ENCODE assay signal across 10 cellular contexts in the genomic region with DNA sequence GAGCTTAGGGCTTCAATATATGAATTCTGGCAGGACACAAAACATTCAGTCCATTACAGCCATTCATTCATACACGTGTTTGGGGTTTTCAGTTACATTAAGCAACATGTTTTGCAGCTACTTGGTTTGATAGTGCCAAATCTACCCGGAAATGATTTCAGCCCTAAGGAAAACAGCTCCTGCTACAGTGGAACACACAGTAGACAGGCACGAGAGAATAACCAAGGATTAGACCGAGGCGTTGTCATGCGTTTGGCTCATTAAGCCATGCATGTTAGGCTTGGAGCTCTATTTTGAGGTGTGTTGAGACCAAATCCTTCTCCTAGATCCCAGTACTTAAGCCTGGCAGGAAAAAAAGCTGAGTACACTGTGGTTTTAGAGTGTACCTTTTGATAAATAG.
DNase-seq lines count a peak whose midpoint lies in the region; ATAC-seq and TF ChIP-seq lines count a peak whose summit lies in the region.
"Had no signal": no experiment of that assay in that cellular context is flagged by ENCODE, and none has a peak within 500 bp of the region (broad histone marks: within the 10 kb centered on the region; RNA-seq: fewer than 3 reads in every experiment).

No MANE protein-coding gene starts in this region.

- H3K36me3 Mint-ChIP-seq in mesothelial cell of epicardium: no peaks in the 10 kb centered on the region

- no peaks in the 10 kb centered on the region for H3K9me3 Mint-ChIP-seq in mesothelial cell of epicardium

- no peak overlapping the region for H3K27ac Mint-ChIP-seq in mesothelial cell of epicardium

- ATAC-seq in GM18505 (IDR thresholded peaks at IDR 0.05; ENCODE audit: unreplicated experiment) (no peak), GM19397 (IDR thresholded peaks at IDR 0.05; ENCODE audit: unreplicated experiment) (no peak), HG02642 (IDR thresholded peaks at IDR 0.05; ENCODE audit: poor library complexity, unreplicated experiment) (no peak)

- no peaks in the 10 kb centered on the region for H3K79me2 ChIP-seq in OCI-LY7 (ENCODE audit: insufficient read depth, low read depth, low read length)

- H3K27me3 Mint-ChIP-seq in mesothelial cell of epicardium (ENCODE audit: low read depth): no peaks in the 10 kb centered on the region

- H3K27ac ChIP-seq in OCI-LY7 (ENCODE audit: low read depth, low read length, poor library complexity, severe bottlenecking): no peak overlapping the region
- H3K27ac ChIP-seq: SK-N-MC had no signal

- no peak for TF ChIP-seq POLR2A in GM18505 (IDR thresholded peaks at IDR 0.05; ENCODE audit: borderline replicate concordance, extremely low read depth, insufficient read depth, insufficient read length)

- no peak overlapping the region for H3K4me3 ChIP-seq in OCI-LY7 (ENCODE audit: low read depth, low read length, poor library complexity, severe bottlenecking)
- H3K4me3 ChIP-seq in fibroblast of mammary gland (ENCODE audit: control insufficient read depth, low read depth, low read length): no peak overlapping the region
- no peak overlapping the region for H3K4me3 ChIP-seq in skeletal muscle cell (ENCODE audit: low read depth, low read length)
- H3K4me3 ChIP-seq: SK-N-MC had no signal

- no peaks in the 10 kb centered on the region; the same call in 1 of the 2 replicates for H3K9me3 ChIP-seq in OCI-LY7 (ENCODE audit: low read length)

- intact Hi-C loops in OCI-LY7 (cut with micrococcal nuclease; ENCODE audit: unreplicated experiment): no loop called here

- POLR2A ChIA-PET in OCI-LY7 (lab: Charles Lee): interaction anchor here (1.0 to 17.0 kb wide), 6 partner anchors 14 to 263 kb away, joined by 3 to 333 read pairs (median 5); no protein-coding TSS in a partner anchor

- H3K4me3 Mint-ChIP-seq in mesothelial cell of epicardium: no peak overlapping the region

- CTCF ChIA-PET in OCI-LY7 (lab: Charles Lee; ENCODE audit: unreplicated experiment): interaction anchor here (0.6 kb wide), 1 partner anchor 72 kb away, joined by 3 read pairs; no protein-coding TSS in a partner anchor

- H3K9me2 ChIP-seq in OCI-LY7 (ENCODE audit: insufficient read depth, low read length): no peaks in the 10 kb centered on the region

- BruUV-seq in OCI-LY7 (replicated peaks; lab: Mats Ljungman, UMichigan): no TSS peak

- peak overlapping the region; percentile 80; the same call in 1 of the 2 replicates for H2AFZ ChIP-seq in OCI-LY7 (ENCODE audit: low read length)

- no peaks in the 10 kb centered on the region for H4K20me1 ChIP-seq in OCI-LY7 (ENCODE audit: insufficient read depth, low read length)

- peaks cover 31% of the 10 kb centered on the region for H3K4me1 Mint-ChIP-seq in mesothelial cell of epicardium

- TF ChIP-seq CTCF in OCI-LY7 (conservative IDR thresholded peaks at IDR 0.05; ENCODE audit: low read length) (no peak), fibroblast of mammary gland (conservative IDR thresholded peaks at IDR 0.05; ENCODE audit: control insufficient read depth, insufficient read depth, low read depth, low read length) (no peak), mesothelial cell of epicardium (IDR thresholded peaks at IDR 0.05; ENCODE audit: unreplicated experiment) (no peak)

- peak; percentile 61 for DNase-seq in GM04503 (ENCODE audit: low read depth)
- DNase-seq in OCI-LY7 (ENCODE audit: low spot score): no peak
- DNase-seq in fibroblast of mammary gland (ENCODE audit: low read depth): peak; percentile 78
- peak; percentile 56 for DNase-seq in skeletal muscle cell (ENCODE audit: low read depth)
- no peak for DNase-seq in mesothelial cell of epicardium (ENCODE audit: low spot score in 2 of 2, unreplicated experiment in 2 of 2)
- DNase-seq: small intestine had no signal

- no peaks in the 10 kb centered on the region for H3K36me3 ChIP-seq in OCI-LY7 (ENCODE audit: insufficient read depth, low read length)

- H3K4me2 ChIP-seq in OCI-LY7 (ENCODE audit: low read length): peak overlapping the region; percentile 30

- peaks cover 67% of the 10 kb centered on the region for H3K4me1 ChIP-seq in OCI-LY7 (ENCODE audit: insufficient read depth, low read length, poor library complexity, severe bottlenecking)

Comparison
In these comparisons a context has a peak if more than half of its experiments do, and no peak if none do; other contexts are left out.
1. DNase-seq: peak in GM04503 (single experiment), fibroblast of mammary gland (single experiment) and skeletal muscle cell (single experiment); none in OCI-LY7 (single experiment) and mesothelial cell of epicardium (0 of 2).